Comparison of ENCODE assay signal across 24 cellular contexts in genomic region chr21:45630066-45630694, GRCh38. TPM values are rescaled to one million over a fixed set of nuclear protein-coding genes. Genes with fewer than 3 reads are reported as not detected.
"Had no signal": no experiment of that assay in that cellular context is flagged by ENCODE, and none has a peak within 500 bp of the region (broad histone marks: within the 10 kb centered on the region; RNA-seq: fewer than 3 reads in every experiment).

No MANE protein-coding gene starts in this region.

- H3K4me1 Mint-ChIP-seq: brain, immature natural killer cell, mesothelial cell of epicardium had no signal

- H3K27me3 ChIP-seq: neutrophil, right lobe of liver, testis, upper lobe of left lung had no signal

- H3K4me3 ChIP-seq: right lobe of liver, skin epidermis, testis, upper lobe of left lung had no signal

- H3K9me3 ChIP-seq: neutrophil, right lobe of liver, testis, upper lobe of left lung had no signal

- H3K27ac ChIP-seq: neutrophil, parathyroid adenoma, right lobe of liver, skin epidermis, testis, upper lobe of left lung had no signal

- H3K9ac ChIP-seq: parathyroid adenoma had no signal

- H3K9me3 Mint-ChIP-seq: activated B cell treated with CpG ODN at 0.5 μM for 24 hours; activated naive CD4-positive, alpha-beta T cell treated with anti-CD3 and anti-CD28 coated beads, Interleukin-2, amount 50 U/mL, for 72 hours; activated T-helper 1 cell treated with anti-CD3 and anti-CD28 coated beads, Interleukin-12 subunit alpha, Interleukin-12 subunit beta, Interleukin-2, Interleukin-4 antibody, amounts not matched to agents 30 ng/mL and 10 ng/mL and 1 ng/mL, durations not matched to agents 14 hours and 24 hours and 36 hours; immature natural killer cell; mesothelial cell of epicardium; natural killer cell treated with Interleukin-12 subunit alpha and Interleukin-12 subunit beta and Interleukin-15 and Interleukin-18, amount 100 ng/mL, for 72 hours; stimulated activated memory B cell treated with anti-CD40 and anti-IgM and Interleukin-4, amounts not matched to agents 10 μg/mL and 1 μg/mL and 100 μg/mL, for 72 hours had no signal

- H2AFZ ChIP-seq: parathyroid adenoma had no signal

- H3K4me1 ChIP-seq: parathyroid adenoma, right lobe of liver, testis, upper lobe of left lung had no signal

- H3K27ac Mint-ChIP-seq: activated B cell treated with CpG ODN at 0.5 μM for 24 hours; activated CD4-positive, alpha-beta T cell treated with anti-CD3 and anti-CD28 coated beads for 36 hours; activated CD8-positive, alpha-beta memory T cell treated with anti-CD3 and anti-CD28 coated beads, Interleukin-2, amount 10 ng/mL, durations not matched to agents 7 days and 5 days; activated naive CD4-positive, alpha-beta T cell treated with anti-CD3 and anti-CD28 coated beads, Interleukin-2, amount 50 U/mL, for 72 hours; activated T-helper 1 cell treated with anti-CD3 and anti-CD28 coated beads, Interleukin-12 subunit alpha, Interleukin-12 subunit beta, Interleukin-2, Interleukin-4 antibody, amounts not matched to agents 30 ng/mL and 10 ng/mL and 1 ng/mL, durations not matched to agents 14 hours and 24 hours and 36 hours; brain; immature natural killer cell; mesothelial cell of epicardium; natural killer cell treated with Interleukin-12 subunit alpha and Interleukin-12 subunit beta and Interleukin-15 and Interleukin-18, amount 100 ng/mL, for 72 hours; stimulated activated memory B cell treated with anti-CD40 and anti-IgM and Interleukin-4, amounts not matched to agents 10 μg/mL and 1 μg/mL and 100 μg/mL, for 72 hours had no signal

- H3K36me3 ChIP-seq: neutrophil, right lobe of liver, upper lobe of left lung had no signal

- H3K36me3 Mint-ChIP-seq: activated CD8-positive, alpha-beta memory T cell treated with anti-CD3 and anti-CD28 coated beads, Interleukin-2, amount 10 ng/mL, durations not matched to agents 7 days and 5 days; activated naive CD4-positive, alpha-beta T cell treated with anti-CD3 and anti-CD28 coated beads, Interleukin-2, amount 50 U/mL, for 72 hours; brain; immature natural killer cell; mesothelial cell of epicardium; natural killer cell treated with Interleukin-12 subunit alpha and Interleukin-12 subunit beta and Interleukin-15 and Interleukin-18, amount 100 ng/mL, for 72 hours; stimulated activated memory B cell treated with anti-CD40 and anti-IgM and Interleukin-4, amounts not matched to agents 10 μg/mL and 1 μg/mL and 100 μg/mL, for 72 hours had no signal

- ATAC-seq: activated CD4-positive, alpha-beta T cell treated with anti-CD3 and anti-CD28 coated beads for 36 hours; activated CD8-positive, alpha-beta memory T cell treated with anti-CD3 and anti-CD28 coated beads, Interleukin-2, amount 10 ng/mL, durations not matched to agents 7 days and 5 days; activated naive CD4-positive, alpha-beta T cell treated with anti-CD3 and anti-CD28 coated beads, Interleukin-2, amount 50 U/mL, for 72 hours; left lobe of liver; stimulated activated memory B cell treated with anti-CD40 and anti-IgM and Interleukin-4, amounts not matched to agents 10 μg/mL and 1 μg/mL and 100 μg/mL, for 72 hours had no signal

- DNase-seq: activated B cell treated with CpG ODN at 0.5 μM for 24 hours; activated CD4-positive, alpha-beta T cell treated with anti-CD3 and anti-CD28 coated beads for 36 hours; activated CD4-positive, alpha-beta T cell treated with anti-CD3 and anti-CD28 coated beads, Interleukin-2, amount 50 U/mL, for 48 hours; dermis blood vessel endothelial cell; effector CD8-positive, alpha-beta T cell; foreskin melanocyte; immature natural killer cell; right lobe of liver; stimulated activated CD4-positive, alpha-beta T cell treated with anti-CD3 and anti-CD28 coated beads, Interleukin-1b, Interleukin-23, amount 100 ng/mL, for 48 hours; T-helper 1 cell; testis had no signal

- H3K27me3 Mint-ChIP-seq: activated CD4-positive, alpha-beta T cell treated with anti-CD3 and anti-CD28 coated beads for 36 hours had no signal

- H3K4me3 Mint-ChIP-seq: activated B cell treated with CpG ODN at 0.5 μM for 24 hours; activated CD4-positive, alpha-beta T cell treated with anti-CD3 and anti-CD28 coated beads for 36 hours; activated CD8-positive, alpha-beta memory T cell treated with anti-CD3 and anti-CD28 coated beads, Interleukin-2, amount 10 ng/mL, durations not matched to agents 7 days and 5 days; activated T-helper 1 cell treated with anti-CD3 and anti-CD28 coated beads, Interleukin-12 subunit alpha, Interleukin-12 subunit beta, Interleukin-2, Interleukin-4 antibody, amounts not matched to agents 30 ng/mL and 10 ng/mL and 1 ng/mL, durations not matched to agents 14 hours and 24 hours and 36 hours; brain; immature natural killer cell; mesothelial cell of epicardium; natural killer cell treated with Interleukin-12 subunit alpha and Interleukin-12 subunit beta and Interleukin-15 and Interleukin-18, amount 100 ng/mL, for 72 hours; stimulated activated memory B cell treated with anti-CD40 and anti-IgM and Interleukin-4, amounts not matched to agents 10 μg/mL and 1 μg/mL and 100 μg/mL, for 72 hours had no signal

RNA-seq across cellular contexts. Expression of gene PCBP3, which starts 13.3 kb away (rescaled TPM):
- total RNA-seq: activated B cell treated with CpG ODN at 0.5 μM for 24 hours, dermis blood vessel endothelial cell, lung microvascular endothelial cell had no signal
